Comparison of ENCODE assay signal across 18 cellular contexts in genomic region chr11:14112721-14113120, GRCh38.
"Had no signal": no experiment of that assay in that cellular context is flagged by ENCODE, and none has a peak within 500 bp of the region (broad histone marks: within the 10 kb centered on the region; RNA-seq: fewer than 3 reads in every experiment).

No MANE protein-coding gene starts in this region.

- H3K27ac ChIP-seq: epithelial cell of prostate, esophagus muscularis mucosa, gastroesophageal sphincter, neural progenitor cell, ovary, right atrium auricular region, sigmoid colon, skin epidermis, stomach had no signal

- DNase-seq: effector memory CD4-positive, alpha-beta T cell; glutamatergic neuron; islet precursor cell; mammary epithelial cell; mucosa of descending colon; naive thymus-derived CD8-positive, alpha-beta T cell; ovary; sigmoid colon; stimulated activated CD4-positive, alpha-beta T cell treated with anti-CD3 and anti-CD28 coated beads, Interleukin-12 subunit alpha, Interleukin-12 subunit beta, amount 100 ng/mL, for 4 hours; stimulated activated naive CD4-positive, alpha-beta T cell; stomach; substantia nigra had no signal

- H3K9me3 ChIP-seq: esophagus muscularis mucosa, gastroesophageal sphincter, mucosa of descending colon, ovary, right atrium auricular region, sigmoid colon, stomach had no signal

- H3K36me3 ChIP-seq: esophagus muscularis mucosa, gastroesophageal sphincter, neural progenitor cell, ovary, right atrium auricular region, sigmoid colon, stomach had no signal

- H3K9ac ChIP-seq: neural progenitor cell had no signal

- H3K4me2 ChIP-seq: neural progenitor cell had no signal

- H2AFZ ChIP-seq: neural progenitor cell had no signal

- H3K27me3 Mint-ChIP-seq: naive thymus-derived CD8-positive, alpha-beta T cell had no signal

- H3K4me3 Mint-ChIP-seq: naive thymus-derived CD8-positive, alpha-beta T cell; neural progenitor cell had no signal

- H3K4me1 Mint-ChIP-seq: naive thymus-derived CD8-positive, alpha-beta T cell had no signal

- H3K4me3 ChIP-seq: esophagus muscularis mucosa, gastroesophageal sphincter, mucosa of descending colon, neural progenitor cell, ovary, right atrium auricular region, sigmoid colon, skin epidermis, stomach had no signal

- H3K36me3 Mint-ChIP-seq: neural progenitor cell had no signal

- H3K27me3 ChIP-seq: esophagus muscularis mucosa, gastroesophageal sphincter, neural progenitor cell, ovary, right atrium auricular region, sigmoid colon, stomach had no signal

- H3K27ac Mint-ChIP-seq: naive thymus-derived CD8-positive, alpha-beta T cell; neural progenitor cell had no signal

- H3K4me1 ChIP-seq: right atrium auricular region had no signal

- H3K9me3 Mint-ChIP-seq: neural progenitor cell had no signal
